Comparison of ENCODE assay signal across 1 cellular context in the genomic region with DNA sequence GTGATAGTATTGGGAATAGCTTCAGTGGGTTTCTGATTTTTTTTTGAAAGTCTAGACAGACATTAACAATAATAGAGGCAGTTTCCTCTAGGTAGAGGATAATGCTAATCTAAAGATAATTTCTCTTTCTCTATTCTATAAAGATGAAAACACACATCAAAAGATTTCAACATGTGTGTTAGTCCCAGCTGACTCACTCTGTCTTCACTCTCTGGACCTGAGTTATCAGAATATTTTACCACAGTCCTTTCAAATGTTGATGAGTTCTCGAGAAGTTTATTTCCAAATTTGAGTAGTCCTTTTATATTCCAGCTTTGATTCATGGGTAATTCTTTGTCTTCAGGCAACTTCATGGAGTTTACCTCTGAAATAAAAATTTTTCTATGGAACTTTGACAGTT.
TF ChIP-seq lines count a peak whose summit lies in the region.

No MANE protein-coding gene starts in this region.

TF ChIP-seq in HepG2, 621 proteins besides CTCF, POLR2A, EP300 and RAD21:
- TF ChIP-seq, protein P1, sequence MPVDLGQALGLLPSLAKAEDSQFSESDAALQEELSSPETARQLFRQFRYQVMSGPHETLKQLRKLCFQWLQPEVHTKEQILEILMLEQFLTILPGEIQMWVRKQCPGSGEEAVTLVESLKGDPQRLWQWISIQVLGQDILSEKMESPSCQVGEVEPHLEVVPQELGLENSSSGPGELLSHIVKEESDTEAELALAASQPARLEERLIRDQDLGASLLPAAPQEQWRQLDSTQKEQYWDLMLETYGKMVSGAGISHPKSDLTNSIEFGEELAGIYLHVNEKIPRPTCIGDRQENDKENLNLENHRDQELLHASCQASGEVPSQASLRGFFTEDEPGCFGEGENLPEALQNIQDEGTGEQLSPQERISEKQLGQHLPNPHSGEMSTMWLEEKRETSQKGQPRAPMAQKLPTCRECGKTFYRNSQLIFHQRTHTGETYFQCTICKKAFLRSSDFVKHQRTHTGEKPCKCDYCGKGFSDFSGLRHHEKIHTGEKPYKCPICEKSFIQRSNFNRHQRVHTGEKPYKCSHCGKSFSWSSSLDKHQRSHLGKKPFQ (CRISPR knock-in tag; IDR thresholded peaks at IDR 0.05; ENCODE audit: insufficient replicate concordance) = no peak
